In the genomic region with DNA sequence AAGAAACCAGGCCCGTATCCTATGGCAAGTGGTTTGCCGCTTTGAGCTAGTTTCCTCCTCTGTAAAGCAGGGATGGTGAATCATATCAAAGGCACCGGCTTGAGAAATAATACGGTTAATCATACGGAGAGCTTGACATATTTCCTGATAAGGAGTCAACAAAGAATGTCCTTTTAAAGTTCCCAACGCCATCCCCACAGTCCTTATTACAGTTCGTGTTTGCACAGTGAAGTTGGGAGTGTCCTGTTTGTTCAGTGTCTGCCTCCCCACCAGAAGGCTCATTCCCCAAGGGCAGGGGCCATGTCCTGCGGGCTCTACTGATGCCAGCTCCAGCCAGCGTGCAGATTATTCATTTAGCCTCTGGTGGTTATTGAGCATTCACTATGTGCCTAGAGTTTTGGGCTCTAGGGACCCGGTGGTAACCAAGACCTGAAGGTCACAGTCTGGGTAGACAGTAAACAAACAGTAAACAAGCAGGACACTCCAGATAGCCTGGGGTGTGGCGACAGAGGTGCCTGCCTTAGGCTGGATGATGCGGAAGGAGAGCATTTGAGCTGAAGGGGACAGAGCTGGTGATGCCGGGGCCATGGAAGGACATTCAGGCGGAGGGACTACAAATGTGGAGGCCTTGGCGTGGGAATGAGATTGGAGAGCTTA, we compare ENCODE assay signal across 1 cellular context.
TF ChIP-seq lines count a peak whose summit lies in the region.

No MANE protein-coding gene starts in this region.

TF ChIP-seq in GM12878, 131 proteins besides CTCF, POLR2A, EP300 and RAD21:
- TF ChIP-seq JUND (IDR thresholded peaks at IDR 0.05; ENCODE audit: low read depth, low read length) (no peak), YY1 (IDR thresholded peaks at IDR 0.05; ENCODE audit: low read depth, low read length) (no peak), KLF5 (IDR thresholded peaks at IDR 0.05; ENCODE audit: partially characterized antibody) (no peak), SUZ12 (IDR thresholded peaks at IDR 0.05; ENCODE audit: unreplicated experiment) (no peak), CBX3 (IDR thresholded peaks at IDR 0.05; ENCODE audit: borderline replicate concordance, low read depth) (no peak), POLR2AphosphoS2 (IDR thresholded peaks at IDR 0.05; ENCODE audit: low read depth, low read length) (no peak)
- TF ChIP-seq, protein P1, sequence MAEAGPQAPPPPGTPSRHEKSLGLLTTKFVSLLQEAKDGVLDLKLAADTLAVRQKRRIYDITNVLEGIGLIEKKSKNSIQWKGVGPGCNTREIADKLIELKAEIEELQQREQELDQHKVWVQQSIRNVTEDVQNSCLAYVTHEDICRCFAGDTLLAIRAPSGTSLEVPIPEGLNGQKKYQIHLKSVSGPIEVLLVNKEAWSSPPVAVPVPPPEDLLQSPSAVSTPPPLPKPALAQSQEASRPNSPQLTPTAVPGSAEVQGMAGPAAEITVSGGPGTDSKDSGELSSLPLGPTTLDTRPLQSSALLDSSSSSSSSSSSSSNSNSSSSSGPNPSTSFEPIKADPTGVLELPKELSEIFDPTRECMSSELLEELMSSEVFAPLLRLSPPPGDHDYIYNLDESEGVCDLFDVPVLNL (IDR thresholded peaks at IDR 0.05; ENCODE audit: low read depth, low read length), result no peak
